Comparison of ENCODE assay signal across 1 cellular context in genomic region chr19:1860133-1860775, GRCh38.
TF ChIP-seq lines count a peak whose summit lies in the region.

No MANE protein-coding gene starts in this region.

TF ChIP-seq in K562, 482 proteins besides CTCF, POLR2A, EP300 and RAD21 (continued from another document and continues in another):
- TF ChIP-seq ZNF740 (CRISPR knock-in tag; IDR thresholded peaks at IDR 0.05): no peak
- no peak for TF ChIP-seq ZNF740 (tag; IDR thresholded peaks at IDR 0.05)
- TF ChIP-seq MYC (IDR thresholded peaks at IDR 0.05; ENCODE audit: low read depth, low read length): 0 out of 2 replicates have a peak, but pooled peaks have one; percentile 11
- no peak for TF ChIP-seq MYC (CRISPR knock-in tag; IDR thresholded peaks at IDR 0.05; ENCODE audit: borderline replicate concordance, low read depth)
- TF ChIP-seq CBX2 (IDR thresholded peaks at IDR 0.05; ENCODE audit: insufficient read depth, low read length, poor library complexity, severe bottlenecking): no peak
- TF ChIP-seq CBFA2T2 (conservative IDR thresholded peaks at IDR 0.05): 0 out of 2 replicates have a peak, but pooled peaks have one; percentile 1
- TF ChIP-seq HMGXB4 (CRISPR knock-in tag; IDR thresholded peaks at IDR 0.05): no peak
- peak; percentile 22 for TF ChIP-seq SMAD1 (IDR thresholded peaks at IDR 0.05; ENCODE audit: low read depth, low read length, partially characterized antibody)
- TF ChIP-seq CCAR2 (IDR thresholded peaks at IDR 0.05; ENCODE audit: low read depth, low read length): no peak
- no peak for TF ChIP-seq PTTG1 (tag; IDR thresholded peaks at IDR 0.05; ENCODE audit: low read depth)
- TF ChIP-seq HNRNPL (IDR thresholded peaks at IDR 0.05; ENCODE audit: low read depth, low read length): no peak
- no peak for TF ChIP-seq CBX3 (IDR thresholded peaks at IDR 0.05; ENCODE audit: borderline replicate concordance in 1 of 2, low read length in 2 of 2)
- no peak for TF ChIP-seq HNRNPUL1 (IDR thresholded peaks at IDR 0.05; ENCODE audit: low read length)
- TF ChIP-seq ETS2 (tag; IDR thresholded peaks at IDR 0.05; ENCODE audit: borderline replicate concordance, poor library complexity, severe bottlenecking): no peak
- TF ChIP-seq EGR1 (conservative IDR thresholded peaks at IDR 0.05): peak; percentile 84
- TF ChIP-seq SMAD4 (CRISPR knock-in tag; conservative IDR thresholded peaks at IDR 0.05): no peak
- no peak for TF ChIP-seq PCBP2 (IDR thresholded peaks at IDR 0.05; ENCODE audit: low read depth, low read length, poor library complexity, severe bottlenecking)
- TF ChIP-seq GTF3C2 (IDR thresholded peaks at IDR 0.05; ENCODE audit: borderline replicate concordance, extremely low read depth, insufficient read length): no peak
- no peak for TF ChIP-seq NFIC (IDR thresholded peaks at IDR 0.05)
- no peak for TF ChIP-seq KAT2B (IDR thresholded peaks at IDR 0.05; ENCODE audit: low read depth, low read length)
- TF ChIP-seq HDAC1 (IDR thresholded peaks at IDR 0.05): peak in 1 of 2 experiments; percentile 65; a peak in 2 of 4 replicates
- peak; percentile 3 for TF ChIP-seq SAP30 (IDR thresholded peaks at IDR 0.05; ENCODE audit: borderline replicate concordance, insufficient read depth, low read depth, low read length, poor library complexity, severe bottlenecking)
- TF ChIP-seq MITF (IDR thresholded peaks at IDR 0.05): no peak
- TF ChIP-seq RUNX1 (IDR thresholded peaks at IDR 0.05; ENCODE audit: low read depth): no peak
- no peak for TF ChIP-seq ZNF444 (CRISPR knock-in tag; IDR thresholded peaks at IDR 0.05)
- no peak for TF ChIP-seq SNIP1 (IDR thresholded peaks at IDR 0.05; ENCODE audit: low read depth)
- TF ChIP-seq VEZF1 (CRISPR knock-in tag; IDR thresholded peaks at IDR 0.05): peak; percentile 78
- TF ChIP-seq TSHZ1 (CRISPR knock-in tag; IDR thresholded peaks at IDR 0.05): no peak
- no peak for TF ChIP-seq UBTF (IDR thresholded peaks at IDR 0.05; ENCODE audit: borderline replicate concordance in 1 of 2, low read depth in 2 of 2, low read length in 2 of 2)
- no peak for TF ChIP-seq LEF1 (IDR thresholded peaks at IDR 0.05)
- no peak for TF ChIP-seq TAL1 (IDR thresholded peaks at IDR 0.05)
- no peak for TF ChIP-seq ADNP (tag; IDR thresholded peaks at IDR 0.05)
- no peak for TF ChIP-seq ZNF507 (tag; conservative IDR thresholded peaks at IDR 0.05)
- TF ChIP-seq ZNF134 (CRISPR knock-in tag; conservative IDR thresholded peaks at IDR 0.05): no peak
- no peak; the same call in 1 of the 2 replicates for TF ChIP-seq POLR2G (IDR thresholded peaks at IDR 0.05; ENCODE audit: low read depth, low read length)
- no peak for TF ChIP-seq ELF2 (CRISPR knock-in tag; IDR thresholded peaks at IDR 0.05)
- TF ChIP-seq SMARCA5 (IDR thresholded peaks at IDR 0.05): no peak
- TF ChIP-seq U2AF2 (optimal IDR thresholded peaks at IDR 0.05; ENCODE audit: low read depth, low read length): no peak
- no peak for TF ChIP-seq NFXL1 (CRISPR knock-in tag; IDR thresholded peaks at IDR 0.05)
- TF ChIP-seq SP1 (CRISPR knock-in tag; IDR thresholded peaks at IDR 0.05): peak; percentile 37; the same call in 1 of the 2 replicates
- no peak for TF ChIP-seq TRIM25 (IDR thresholded peaks at IDR 0.05; ENCODE audit: borderline replicate concordance)
- peak; percentile 49 for TF ChIP-seq MXI1 (IDR thresholded peaks at IDR 0.05; ENCODE audit: low read depth, low read length)
- TF ChIP-seq KLF13 (tag; IDR thresholded peaks at IDR 0.05; ENCODE audit: borderline replicate concordance, low read depth): no peak
- TF ChIP-seq ARID3A (IDR thresholded peaks at IDR 0.05; ENCODE audit: borderline replicate concordance, low read depth, low read length): no peak
- no peak for TF ChIP-seq DNMT1 (IDR thresholded peaks at IDR 0.05)
- no peak for TF ChIP-seq NR3C1 (CRISPR knock-in tag; IDR thresholded peaks at IDR 0.05)
